7 cellular contexts compared by ENCODE assay signal in the genomic region with DNA sequence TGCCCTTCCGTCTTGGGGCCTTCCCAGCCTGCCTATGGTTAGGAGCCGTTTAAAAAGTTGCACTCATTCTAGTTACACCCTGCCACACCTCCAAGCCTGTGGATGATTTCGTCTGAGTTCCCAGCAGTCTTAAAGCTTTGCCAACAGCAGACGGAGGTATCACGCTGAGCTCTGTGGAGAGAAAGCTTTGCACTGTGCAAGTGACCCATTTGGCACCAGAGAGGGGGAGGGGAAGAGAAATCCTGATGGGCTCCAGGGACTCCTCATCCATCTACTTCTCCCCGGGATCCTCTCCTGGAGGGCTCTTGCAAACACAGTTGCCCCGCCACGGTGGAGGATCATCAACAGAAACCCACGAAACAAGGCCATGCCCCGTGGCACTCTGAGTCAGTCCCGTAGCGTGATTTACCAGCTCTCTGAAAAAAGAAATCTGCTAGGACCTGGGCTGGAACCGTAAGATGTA.
DNase-seq lines count a peak whose midpoint lies in the region; ATAC-seq, FAIRE-seq and TF ChIP-seq lines count a peak whose summit lies in the region.

No MANE protein-coding gene starts in this region.

- no peak for FAIRE-seq in frontal cortex (lab: Jason Lieb, UNC)

- H3K9me3 ChIP-seq in right lobe of liver (no peaks in the 10 kb centered on the region), tibial nerve (no peaks in the 10 kb centered on the region), SK-N-SH (no peaks in the 10 kb centered on the region)

- no peaks in the 10 kb centered on the region for H3K27me3 ChIP-seq in right lobe of liver
- no peaks in the 10 kb centered on the region for H3K27me3 ChIP-seq in tibial nerve
- no peaks in the 10 kb centered on the region for H3K27me3 ChIP-seq in SK-N-SH (ENCODE audit: insufficient read depth)

- no peak overlapping the region for H3K9ac ChIP-seq in SK-N-SH

- TF ChIP-seq EP300 in tibial nerve (IDR thresholded peaks at IDR 0.05) (peak in 1 of 2 donors; percentile 64), SK-N-SH (IDR thresholded peaks at IDR 0.05; ENCODE audit: borderline replicate concordance in 1 of 2, low read depth in 1 of 2, low read length in 1 of 2) (no peak)

- peaks cover 0 to 41% (median 4%) of the 10 kb centered on the region in 4 donors for H3K4me1 ChIP-seq in right lobe of liver
- H3K4me1 ChIP-seq in tibial nerve = peaks cover 0 to 35% (median 0%) of the 10 kb centered on the region in 4 donors
- H3K4me1 ChIP-seq in SK-N-SH (ENCODE audit: control insufficient read depth in 1 of 2, insufficient read depth in 2 of 2, low read depth in 1 of 2, low read length in 1 of 2) = peaks cover 3 to 13% of the 10 kb centered on the region in 2 experiments; a peak in 3 of 4 replicates

- intact Hi-C loops in right lobe of liver (cut with DNase I) = no loop called here

- H2AFZ ChIP-seq in SK-N-SH (ENCODE audit: low read depth) = no peak overlapping the region

- no peaks in the 10 kb centered on the region for H3K36me3 ChIP-seq in right lobe of liver
- no peaks in the 10 kb centered on the region for H3K36me3 ChIP-seq in tibial nerve
- H3K36me3 ChIP-seq in SK-N-SH (replicated peaks in 1 of 2; ENCODE audit: control insufficient read depth in 1 of 2, insufficient read depth in 2 of 2, low read length in 1 of 2) = no peaks in the 10 kb centered on the region

- peak; percentile 54 to 84 (median 68) for ATAC-seq in right lobe of liver

- no peak for TF ChIP-seq RAD21 in SK-N-SH (IDR thresholded peaks at IDR 0.05; ENCODE audit: low read length)

- H3K4me2 ChIP-seq in SK-N-SH = no peak overlapping the region

- no peaks in the 10 kb centered on the region for H3K79me2 ChIP-seq in SK-N-SH (ENCODE audit: insufficient read depth)

- no peaks in the 10 kb centered on the region for H3F3A ChIP-seq in SK-N-SH (replicated peaks; ENCODE audit: insufficient read depth)

- H3K4me3 ChIP-seq in right lobe of liver (no peak overlapping the region), tibial nerve (peak overlapping the region in 2 of 4 donors; percentile 1 to 15), SK-N-SH (ENCODE audit: low read depth in 2 of 2, low read length in 1 of 2) (no peak overlapping the region)

- POLR2A ChIA-PET in SK-N-SH (lab: Yijun Ruan, JAX) = no interaction called here

- no peak for TF ChIP-seq CTCF in right lobe of liver (IDR thresholded peaks at IDR 0.05)
- no peak for TF ChIP-seq CTCF in tibial nerve (IDR thresholded peaks at IDR 0.05)
- TF ChIP-seq CTCF in SK-N-SH (IDR thresholded peaks at IDR 0.05) = no peak

- DNase-seq in NCI-H2227 (lab: John Stamatoyannopoulos, UW; ENCODE audit: unreplicated experiment) (peak; percentile 54), cerebellum (ENCODE audit: low spot score) (peak; percentile 80), right lobe of liver (peak in 1 of 3 donors; percentile 69), tibial nerve (ENCODE audit: low spot score in 2 of 2) (peak; percentile 14 to 39), frontal cortex (ENCODE audit: low spot score in 2 of 2) (no peak), SK-N-SH (no peak)
- no peak for DNase-seq in stimulated activated CD4-positive, alpha-beta T cell treated with anti-CD3 and anti-CD28 coated beads, Interleukin-12 subunit alpha, Interleukin-12 subunit beta, amount 100 ng/mL, for 4 hours

- CTCF ChIA-PET in SK-N-SH (lab: Yijun Ruan, JAX) = interaction anchor here (0.6 kb wide), 1 partner anchor 581 kb away, joined by 3 read pairs; no protein-coding TSS in a partner anchor

- WGBS in right lobe of liver (ENCODE audit: insufficient coverage, low coverage, low lambda C conversion rate, missing lambda C conversion rate) = 80% methylated on average over 10 of the region's 13 CpGs
- 66 to 73% methylated on average over 13 of the region's 13 CpGs for whole genome bisulfite sequencing in tibial nerve, 2 donors
- 66% methylated on average over 8 of the region's 13 CpGs for WGBS in SK-N-SH (ENCODE audit: low lambda C conversion rate)

- no peaks in the 10 kb centered on the region for H4K20me1 ChIP-seq in SK-N-SH (ENCODE audit: insufficient read depth)

- H3K9me2 ChIP-seq in SK-N-SH = no peaks in the 10 kb centered on the region

- TF ChIP-seq POLR2A in right lobe of liver (IDR thresholded peaks at IDR 0.05) (no peak), tibial nerve (IDR thresholded peaks at IDR 0.05) (peak in 1 of 2 donors; percentile 27)

- peak overlapping the region; percentile 18 to 60 (median 59) for H3K27ac ChIP-seq in right lobe of liver
- peak overlapping the region; percentile 44 to 81 (median 58) for H3K27ac ChIP-seq in tibial nerve
- peak overlapping the region in 1 of 2 experiments; percentile 77; a peak in 1 of 4 replicates for H3K27ac ChIP-seq in SK-N-SH (ENCODE audit: low read depth in 2 of 2, low read length in 1 of 2)

TF ChIP-seq in SK-N-SH, 30 proteins besides CTCF, POLR2A, EP300 and RAD21 (continues in another document):
- TF ChIP-seq, protein P1, sequence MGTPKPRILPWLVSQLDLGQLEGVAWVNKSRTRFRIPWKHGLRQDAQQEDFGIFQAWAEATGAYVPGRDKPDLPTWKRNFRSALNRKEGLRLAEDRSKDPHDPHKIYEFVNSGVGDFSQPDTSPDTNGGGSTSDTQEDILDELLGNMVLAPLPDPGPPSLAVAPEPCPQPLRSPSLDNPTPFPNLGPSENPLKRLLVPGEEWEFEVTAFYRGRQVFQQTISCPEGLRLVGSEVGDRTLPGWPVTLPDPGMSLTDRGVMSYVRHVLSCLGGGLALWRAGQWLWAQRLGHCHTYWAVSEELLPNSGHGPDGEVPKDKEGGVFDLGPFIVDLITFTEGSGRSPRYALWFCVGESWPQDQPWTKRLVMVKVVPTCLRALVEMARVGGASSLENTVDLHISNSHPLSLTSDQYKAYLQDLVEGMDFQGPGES (IDR thresholded peaks at IDR 0.05; ENCODE audit: low read depth, low read length) = no peak
- TF ChIP-seq, protein P2, sequence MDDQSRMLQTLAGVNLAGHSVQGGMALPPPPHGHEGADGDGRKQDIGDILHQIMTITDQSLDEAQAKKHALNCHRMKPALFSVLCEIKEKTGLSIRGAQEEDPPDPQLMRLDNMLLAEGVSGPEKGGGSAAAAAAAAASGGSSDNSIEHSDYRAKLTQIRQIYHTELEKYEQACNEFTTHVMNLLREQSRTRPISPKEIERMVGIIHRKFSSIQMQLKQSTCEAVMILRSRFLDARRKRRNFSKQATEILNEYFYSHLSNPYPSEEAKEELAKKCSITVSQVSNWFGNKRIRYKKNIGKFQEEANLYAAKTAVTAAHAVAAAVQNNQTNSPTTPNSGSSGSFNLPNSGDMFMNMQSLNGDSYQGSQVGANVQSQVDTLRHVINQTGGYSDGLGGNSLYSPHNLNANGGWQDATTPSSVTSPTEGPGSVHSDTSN (IDR thresholded peaks at IDR 0.05) = no peak
- no peak for TF ChIP-seq MEF2A (IDR thresholded peaks at IDR 0.05; ENCODE audit: borderline replicate concordance, low read depth)
- TF ChIP-seq, protein P3, sequence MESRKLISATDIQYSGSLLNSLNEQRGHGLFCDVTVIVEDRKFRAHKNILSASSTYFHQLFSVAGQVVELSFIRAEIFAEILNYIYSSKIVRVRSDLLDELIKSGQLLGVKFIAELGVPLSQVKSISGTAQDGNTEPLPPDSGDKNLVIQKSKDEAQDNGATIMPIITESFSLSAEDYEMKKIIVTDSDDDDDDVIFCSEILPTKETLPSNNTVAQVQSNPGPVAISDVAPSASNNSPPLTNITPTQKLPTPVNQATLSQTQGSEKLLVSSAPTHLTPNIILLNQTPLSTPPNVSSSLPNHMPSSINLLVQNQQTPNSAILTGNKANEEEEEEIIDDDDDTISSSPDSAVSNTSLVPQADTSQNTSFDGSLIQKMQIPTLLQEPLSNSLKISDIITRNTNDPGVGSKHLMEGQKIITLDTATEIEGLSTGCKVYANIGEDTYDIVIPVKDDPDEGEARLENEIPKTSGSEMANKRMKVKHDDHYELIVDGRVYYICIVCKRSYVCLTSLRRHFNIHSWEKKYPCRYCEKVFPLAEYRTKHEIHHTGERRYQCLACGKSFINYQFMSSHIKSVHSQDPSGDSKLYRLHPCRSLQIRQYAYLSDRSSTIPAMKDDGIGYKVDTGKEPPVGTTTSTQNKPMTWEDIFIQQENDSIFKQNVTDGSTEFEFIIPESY (IDR thresholded peaks at IDR 0.05; ENCODE audit: borderline replicate concordance, low read depth) = no peak
- TF ChIP-seq, protein P4, sequence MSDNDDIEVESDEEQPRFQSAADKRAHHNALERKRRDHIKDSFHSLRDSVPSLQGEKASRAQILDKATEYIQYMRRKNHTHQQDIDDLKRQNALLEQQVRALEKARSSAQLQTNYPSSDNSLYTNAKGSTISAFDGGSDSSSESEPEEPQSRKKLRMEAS (IDR thresholded peaks at IDR 0.05; ENCODE audit: low read depth) = no peak
- TF ChIP-seq GABPA (IDR thresholded peaks at IDR 0.05; ENCODE audit: low read depth) = no peak
- no peak for TF ChIP-seq FOXM1 (IDR thresholded peaks at IDR 0.05; ENCODE audit: low read depth)
- TF ChIP-seq GATA2 (CRISPR knock-in tag; IDR thresholded peaks at IDR 0.05) = no peak
- TF ChIP-seq, protein P5, sequence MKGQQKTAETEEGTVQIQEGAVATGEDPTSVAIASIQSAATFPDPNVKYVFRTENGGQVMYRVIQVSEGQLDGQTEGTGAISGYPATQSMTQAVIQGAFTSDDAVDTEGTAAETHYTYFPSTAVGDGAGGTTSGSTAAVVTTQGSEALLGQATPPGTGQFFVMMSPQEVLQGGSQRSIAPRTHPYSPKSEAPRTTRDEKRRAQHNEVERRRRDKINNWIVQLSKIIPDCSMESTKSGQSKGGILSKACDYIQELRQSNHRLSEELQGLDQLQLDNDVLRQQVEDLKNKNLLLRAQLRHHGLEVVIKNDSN (IDR thresholded peaks at IDR 0.05; ENCODE audit: borderline replicate concordance, low read depth) = no peak
- TF ChIP-seq RXRA (IDR thresholded peaks at IDR 0.05; ENCODE audit: borderline replicate concordance, low read depth) = no peak
- TF ChIP-seq TEAD4 (IDR thresholded peaks at IDR 0.05; ENCODE audit: borderline replicate concordance, insufficient read depth) = no peak
- TF ChIP-seq, protein P6, sequence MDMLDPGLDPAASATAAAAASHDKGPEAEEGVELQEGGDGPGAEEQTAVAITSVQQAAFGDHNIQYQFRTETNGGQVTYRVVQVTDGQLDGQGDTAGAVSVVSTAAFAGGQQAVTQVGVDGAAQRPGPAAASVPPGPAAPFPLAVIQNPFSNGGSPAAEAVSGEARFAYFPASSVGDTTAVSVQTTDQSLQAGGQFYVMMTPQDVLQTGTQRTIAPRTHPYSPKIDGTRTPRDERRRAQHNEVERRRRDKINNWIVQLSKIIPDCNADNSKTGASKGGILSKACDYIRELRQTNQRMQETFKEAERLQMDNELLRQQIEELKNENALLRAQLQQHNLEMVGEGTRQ (IDR thresholded peaks at IDR 0.05; ENCODE audit: borderline replicate concordance, low read depth, low read length) = no peak

Comparison
In these comparisons a context has a peak if more than half of its experiments do, and no peak if none do; other contexts are left out.
1. DNase-seq: peak in NCI-H2227 (single experiment), cerebellum (single experiment) and tibial nerve (2 of 2); none in stimulated activated CD4-positive, alpha-beta T cell treated with anti-CD3 and anti-CD28 coated beads, Interleukin-12 subunit alpha, Interleukin-12 subunit beta, amount 100 ng/mL, for 4 hours (single experiment), frontal cortex (0 of 2) and SK-N-SH (single experiment).